ENCODE assay signal across 11 cellular contexts in the genomic region with DNA sequence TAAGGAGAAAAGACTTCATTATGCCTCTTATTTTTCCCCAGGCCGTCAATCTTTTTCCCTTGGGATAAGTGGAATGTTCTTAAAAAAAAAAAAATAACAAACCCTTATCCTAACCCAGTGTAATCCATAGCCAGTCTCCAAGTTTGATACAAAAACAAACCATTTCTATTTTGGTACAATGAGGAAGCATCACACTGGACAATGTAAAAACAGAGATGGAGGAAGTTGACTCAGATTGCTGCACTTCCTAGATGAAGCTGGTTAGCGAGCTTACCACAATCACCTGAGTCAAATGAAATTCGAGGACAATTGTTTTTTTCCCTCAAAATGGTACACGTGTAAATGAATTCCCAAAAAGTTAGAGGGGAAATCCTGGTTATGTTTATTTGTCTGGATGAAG.
DNase-seq lines count a peak whose midpoint lies in the region; ATAC-seq and TF ChIP-seq lines count a peak whose summit lies in the region.
"Had no signal": no experiment of that assay in that cellular context is flagged by ENCODE, and none has a peak within 500 bp of the region (broad histone marks: within the 10 kb centered on the region; RNA-seq: fewer than 3 reads in every experiment).

No MANE protein-coding gene starts in this region.

- H3K4me1 ChIP-seq in esophagus muscularis mucosa (peaks cover 10 to 27% (median 20%) of the 10 kb centered on the region in 4 donors), psoas muscle (peaks cover 48% of the 10 kb centered on the region)

- no peaks in the 10 kb centered on the region for H3K9me3 ChIP-seq in esophagus muscularis mucosa
- no peaks in the 10 kb centered on the region for H3K9me3 ChIP-seq in psoas muscle

- peak overlapping the region; percentile 36 to 60 (median 44) for H3K27ac ChIP-seq in esophagus muscularis mucosa (replicated peaks in 1 of 4)
- H3K27ac ChIP-seq in psoas muscle: peak overlapping the region; percentile 89

- no peaks in the 10 kb centered on the region for H3K36me3 ChIP-seq in esophagus muscularis mucosa
- no peaks in the 10 kb centered on the region for H3K36me3 ChIP-seq in psoas muscle (ENCODE audit: insufficient read depth in 1 of 2, low read depth in 1 of 2)

- WGBS in esophagus muscularis mucosa: 51% methylated on average over 4 of the region's 4 CpGs
- WGBS in psoas muscle, 3 donors: 50 to 63% (median 53%) methylated on average over 4 of the region's 4 CpGs

- TF ChIP-seq CTCF in esophagus muscularis mucosa (IDR thresholded peaks at IDR 0.05) (no peak), psoas muscle (IDR thresholded peaks at IDR 0.05) (no peak)

- ATAC-seq in psoas muscle (peak; percentile 53 to 65 (median 59)), GM18909 (IDR thresholded peaks at IDR 0.05; ENCODE audit: poor library complexity, unreplicated experiment) (no peak)

- H3K4me3 ChIP-seq in esophagus muscularis mucosa (no peak overlapping the region), psoas muscle (no peak overlapping the region)

- no peak for TF ChIP-seq EP300 in esophagus muscularis mucosa (IDR thresholded peaks at IDR 0.05)

- peak; percentile 33 for DNase-seq in GF-D8 (lab: John Stamatoyannopoulos, UW)
- DNase-seq in MV-4-11 (lab: John Stamatoyannopoulos, UW): peak; percentile 49
- no peak for DNase-seq in esophagus muscularis mucosa (ENCODE audit: extremely low spot score)
- no peak for DNase-seq in psoas muscle
- no peak for DNase-seq in NCI-H1092 (lab: John Stamatoyannopoulos, UW)
- no peak for DNase-seq in stimulated activated CD4-positive, alpha-beta T cell treated with anti-CD3 and anti-CD28 coated beads, Interleukin-4, amount 100 ng/mL, for 24 hours
- DNase-seq in NCI-H510A (lab: John Stamatoyannopoulos, UW): no peak
- DNase-seq: activated CD4-positive, CD25-positive, alpha-beta regulatory T cell; NCI-H1930; stimulated activated CD4-positive, alpha-beta T cell treated with anti-CD3 and anti-CD28 coated beads, Interleukin-2, amount 100 ng/mL, for 48 hours had no signal

- intact Hi-C loops in esophagus muscularis mucosa (cut with DNase I): loop anchor here (10.0 kb wide), 2 partner anchors 76 to 256 kb away; a partner anchor contains a TSS
- intact Hi-C loops in psoas muscle (cut with DNase I): loop anchor here (5.0 to 10.0 kb wide), 3 partner anchors 234 to 1246 kb away; no protein-coding TSS in a partner anchor

- no peaks in the 10 kb centered on the region for H3K27me3 ChIP-seq in esophagus muscularis mucosa
- H3K27me3 ChIP-seq in psoas muscle (ENCODE audit: insufficient read depth in 3 of 3, low read length in 2 of 3): no peaks in the 10 kb centered on the region

- no peak for TF ChIP-seq POLR2A in esophagus muscularis mucosa (IDR thresholded peaks at IDR 0.05; ENCODE audit: low read depth)

Comparison
In these comparisons a context has a peak if more than half of its experiments do, and no peak if none do; other contexts are left out.
1. DNase-seq: peak in GF-D8 (single experiment) and MV-4-11 (single experiment); none in esophagus muscularis mucosa (single experiment), psoas muscle (0 of 2), NCI-H1092 (single experiment), stimulated activated CD4-positive, alpha-beta T cell treated with anti-CD3 and anti-CD28 coated beads, Interleukin-4, amount 100 ng/mL, for 24 hours (single experiment) and NCI-H510A (single experiment).